12 cellular contexts compared by ENCODE assay signal in the genomic region with DNA sequence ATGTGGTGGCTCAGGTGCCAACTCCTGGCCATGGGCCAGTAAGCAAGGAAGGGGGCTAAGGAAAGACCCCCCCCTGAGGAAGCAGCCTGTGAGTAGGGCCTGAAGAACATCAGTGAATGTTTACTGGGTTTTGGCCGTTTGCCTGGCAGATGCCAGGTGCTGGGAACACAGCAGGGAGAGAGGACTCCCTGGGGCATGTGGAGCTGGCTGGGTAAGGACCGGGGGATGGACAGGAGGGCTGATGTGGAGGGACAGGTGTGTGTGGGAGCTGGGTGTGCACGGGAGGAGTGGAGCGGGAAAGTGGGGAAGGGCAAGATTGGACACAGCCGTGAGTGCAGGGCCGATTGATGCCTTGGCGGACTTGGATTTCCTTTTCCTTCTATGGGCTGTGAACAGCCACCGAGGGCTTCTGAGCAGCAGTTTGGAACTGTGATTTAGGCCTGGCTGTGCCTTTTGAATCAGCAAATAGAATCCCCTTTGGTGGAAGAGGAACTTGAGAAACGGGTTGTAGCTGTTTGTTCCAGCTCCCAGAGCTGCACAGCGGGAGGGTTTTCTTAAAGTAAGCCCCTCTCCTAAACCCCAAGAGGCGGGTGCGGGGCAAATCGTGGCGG. TPM values are rescaled to one million over a fixed set of nuclear protein-coding genes. Genes with fewer than 3 reads are reported as not detected.
DNase-seq lines count a peak whose midpoint lies in the region; ATAC-seq and TF ChIP-seq lines count a peak whose summit lies in the region.
"Had no signal": no experiment of that assay in that cellular context is flagged by ENCODE, and none has a peak within 500 bp of the region (broad histone marks: within the 10 kb centered on the region; RNA-seq: fewer than 3 reads in every experiment).

No MANE protein-coding gene starts in this region.

- no peaks in the 10 kb centered on the region for H3K9me3 Mint-ChIP-seq in activated CD4-positive, alpha-beta T cell treated with anti-CD3 and anti-CD28 coated beads, Interleukin-2, amount 10 ng/mL, durations not matched to agents 24 days and 14 days
- H3K9me3 Mint-ChIP-seq in Caco-2 (ENCODE audit: unreplicated experiment): no peaks in the 10 kb centered on the region

- DNase-seq in cardiac septum (ENCODE audit: low spot score) (peak; percentile 71), left cardiac atrium (no peak), SJCRH30 (peak; percentile 99 to 100), lower lobe of right lung (no peak), ureter (ENCODE audit: low spot score) (no peak), Caco-2 (no peak)
- DNase-seq in activated CD4-positive, alpha-beta T cell treated with anti-CD3 and anti-CD28 coated beads, Interleukin-2, amount 10 ng/mL, durations not matched to agents 24 days and 14 days: no peak
- DNase-seq: activated CD4-positive, CD25-positive, alpha-beta regulatory T cell had no signal

- ATAC-seq in left cardiac atrium (no peak), lower lobe of right lung (no peak), HG02938 (IDR thresholded peaks at IDR 0.05; ENCODE audit: unreplicated experiment) (no peak)

- no peaks in the 10 kb centered on the region for H3K4me1 Mint-ChIP-seq in activated CD4-positive, alpha-beta T cell treated with anti-CD3 and anti-CD28 coated beads, Interleukin-2, amount 10 ng/mL, durations not matched to agents 24 days and 14 days
- peaks cover 6% of the 10 kb centered on the region for H3K4me1 Mint-ChIP-seq in Caco-2 (ENCODE audit: low read depth, unreplicated experiment)

- no peaks in the 10 kb centered on the region for H3K36me3 ChIP-seq in SJCRH30
- H3K36me3 ChIP-seq in lower lobe of right lung: no peaks in the 10 kb centered on the region
- H3K36me3 ChIP-seq in Caco-2 (ENCODE audit: control insufficient read depth, insufficient read depth, low read length): no peaks in the 10 kb centered on the region
- H3K36me3 ChIP-seq: prostate gland had no signal

- intact Hi-C loops in cardiac septum (cut with DNase I) (no loop called here), left cardiac atrium (cut with DNase I) (loop anchor here (5.0 kb wide), 1 partner anchor 74 kb away; no protein-coding TSS in a partner anchor), lower lobe of right lung (cut with DNase I) (no loop called here), Caco-2 (cut with micrococcal nuclease; ENCODE audit: unreplicated experiment) (no loop called here)
- intact Hi-C loops in activated CD4-positive, alpha-beta T cell treated with anti-CD3 and anti-CD28 coated beads, Interleukin-2, amount 10 ng/mL, durations not matched to agents 24 days and 14 days (cut with micrococcal nuclease): no loop called here

- peak overlapping the region; percentile 89 for H3K27ac ChIP-seq in SJCRH30
- H3K27ac ChIP-seq in lower lobe of right lung: peak overlapping the region; percentile 41

- H3K9me3 ChIP-seq in SJCRH30 (replicated peaks): no peaks in the 10 kb centered on the region
- no peaks in the 10 kb centered on the region for H3K9me3 ChIP-seq in lower lobe of right lung
- H3K9me3 ChIP-seq in Caco-2: no peaks in the 10 kb centered on the region
- H3K9me3 ChIP-seq: prostate gland had no signal

- H3K4me3 Mint-ChIP-seq in activated CD4-positive, alpha-beta T cell treated with anti-CD3 and anti-CD28 coated beads, Interleukin-2, amount 10 ng/mL, durations not matched to agents 24 days and 14 days: no peak overlapping the region
- H3K4me3 Mint-ChIP-seq in Caco-2 (ENCODE audit: unreplicated experiment): no peak overlapping the region
- H3K4me3 Mint-ChIP-seq: B cell had no signal

- no peak overlapping the region for H3K27ac Mint-ChIP-seq in activated CD4-positive, alpha-beta T cell treated with anti-CD3 and anti-CD28 coated beads, Interleukin-2, amount 10 ng/mL, durations not matched to agents 24 days and 14 days
- H3K27ac Mint-ChIP-seq in Caco-2 (ENCODE audit: unreplicated experiment): no peak overlapping the region
- H3K27ac Mint-ChIP-seq: B cell had no signal

- H3K4me1 ChIP-seq in SJCRH30 (peaks cover 38% of the 10 kb centered on the region), lower lobe of right lung (peaks cover 24% of the 10 kb centered on the region), Caco-2 (no peaks in the 10 kb centered on the region)

- H3K36me3 Mint-ChIP-seq in activated CD4-positive, alpha-beta T cell treated with anti-CD3 and anti-CD28 coated beads, Interleukin-2, amount 10 ng/mL, durations not matched to agents 24 days and 14 days (ENCODE audit: low read depth): no peaks in the 10 kb centered on the region
- H3K36me3 Mint-ChIP-seq in Caco-2 (ENCODE audit: insufficient read depth, unreplicated experiment): no peaks in the 10 kb centered on the region

- H3K4me3 ChIP-seq in SJCRH30: peak overlapping the region; percentile 43
- no peak overlapping the region for H3K4me3 ChIP-seq in lower lobe of right lung
- no peak overlapping the region for H3K4me3 ChIP-seq in Caco-2 (ENCODE audit: low read depth, low read length)
- H3K4me3 ChIP-seq: prostate gland had no signal

- H3K27me3 Mint-ChIP-seq in activated CD4-positive, alpha-beta T cell treated with anti-CD3 and anti-CD28 coated beads, Interleukin-2, amount 10 ng/mL, durations not matched to agents 24 days and 14 days: peaks cover 50% of the 10 kb centered on the region
- peaks cover 14% of the 10 kb centered on the region for H3K27me3 Mint-ChIP-seq in Caco-2 (ENCODE audit: insufficient read depth, unreplicated experiment)

- POLR2A ChIA-PET in Caco-2 (lab: Charles Lee): no interaction called here

- TF ChIP-seq CTCF in lower lobe of right lung (IDR thresholded peaks at IDR 0.05) (no peak), Caco-2 (IDR thresholded peaks at IDR 0.05; ENCODE audit: insufficient read depth in 1 of 2, low read depth in 1 of 2, low read length in 1 of 2, severe bottlenecking in 1 of 2, unreplicated experiment in 1 of 2) (no peak)

- H3K27me3 ChIP-seq in SJCRH30 (no peaks in the 10 kb centered on the region), lower lobe of right lung (ENCODE audit: low read depth) (peaks cover 46% of the 10 kb centered on the region), Caco-2 (replicated peaks; ENCODE audit: control insufficient read depth, insufficient read depth, low read length) (no peaks in the 10 kb centered on the region)

- CTCF ChIA-PET in Caco-2 (lab: Charles Lee): no interaction called here

- no TSS peak for BruUV-seq in Caco-2 (replicated peaks; lab: Mats Ljungman, UMichigan)

RNA-seq across cellular contexts. Expression of gene HMCN2, which starts 3.1 kb away (rescaled TPM):
- total RNA-seq in cardiac septum (5.3 TPM), left cardiac atrium (1 to 10 TPM; 4.6 to 6.0 TPM), lower lobe of right lung (4.7 TPM), ureter (9.5 TPM), Caco-2 (2022) (0.41 and 0.53 TPM in 2 replicates)
- total RNA-seq in SJCRH30 (2014; rRNA removed; shearing (Covaris generic)): 5.6 and 5.8 TPM in 2 replicates
- not detected in 2 replicates for total RNA-seq in activated CD4-positive, alpha-beta T cell treated with anti-CD3 and anti-CD28 coated beads, Interleukin-2, amount 10 ng/mL, durations not matched to agents 24 days and 14 days
- total RNA-seq: B cell, M059J had no signal

Comparison
In these comparisons a context has a peak if more than half of its experiments do, and no peak if none do; other contexts are left out.
1. DNase-seq: peak in cardiac septum (single experiment) and SJCRH30 (2 of 2); none in left cardiac atrium (single experiment), lower lobe of right lung (single experiment), ureter (single experiment), activated CD4-positive, alpha-beta T cell treated with anti-CD3 and anti-CD28 coated beads, Interleukin-2, amount 10 ng/mL, durations not matched to agents 24 days and 14 days (single experiment) and Caco-2 (0 of 2).
2. intact Hi-C loops: an anchor here in left cardiac atrium (5.0 kb wide); none called in cardiac septum, lower lobe of right lung, activated CD4-positive, alpha-beta T cell treated with anti-CD3 and anti-CD28 coated beads, Interleukin-2, amount 10 ng/mL, durations not matched to agents 24 days and 14 days and Caco-2.